ENCODE assay signal across 24 cellular contexts in genomic region chr2:226295123-226295522, GRCh38.
"Had no signal": no experiment of that assay in that cellular context is flagged by ENCODE, and none has a peak within 500 bp of the region (broad histone marks: within the 10 kb centered on the region; RNA-seq: fewer than 3 reads in every experiment).

No MANE protein-coding gene starts in this region.

- H3K9ac ChIP-seq: neural progenitor cell had no signal

- H3K4me3 ChIP-seq: esophagus muscularis mucosa, hepatocyte, left ventricle myocardium inferior, lower lobe of right lung, neural progenitor cell, psoas muscle, testis, transverse colon had no signal

- H3K27me3 Mint-ChIP-seq: natural killer cell treated with Interleukin-12 subunit alpha and Interleukin-12 subunit beta and Interleukin-15 and Interleukin-18, amount 100 ng/mL, for 72 hours; stimulated activated naive B cell treated with anti-CD40 and anti-IgM and Interleukin-4, amounts not matched to agents 10 μg/mL and 1 μg/mL and 100 μg/mL, for 72 hours; stimulated activated naive CD8-positive, alpha-beta T cell treated with anti-CD3 and anti-CD28 coated beads, Interleukin-15, amount 100 ng/mL, for 72 hours had no signal

- H3K9me3 ChIP-seq: testis had no signal

- H3K4me1 Mint-ChIP-seq: memory B cell; stimulated activated naive B cell treated with anti-CD40 and anti-IgM and Interleukin-4, amounts not matched to agents 10 μg/mL and 1 μg/mL and 100 μg/mL, for 72 hours; stimulated activated naive CD8-positive, alpha-beta T cell treated with anti-CD3 and anti-CD28 coated beads, Interleukin-15, amount 100 ng/mL, for 72 hours had no signal

- H3K27me3 ChIP-seq: esophagus muscularis mucosa, hepatocyte, neural progenitor cell, testis, transverse colon had no signal

- H3K36me3 ChIP-seq: esophagus muscularis mucosa, left ventricle myocardium inferior, lower lobe of right lung, neural progenitor cell, transverse colon had no signal

- H3K36me3 Mint-ChIP-seq: memory B cell; natural killer cell treated with Interleukin-12 subunit alpha and Interleukin-12 subunit beta and Interleukin-15 and Interleukin-18, amount 100 ng/mL, for 72 hours; neural progenitor cell had no signal

- H3K79me2 ChIP-seq: hepatocyte had no signal

- ATAC-seq: effector memory CD8-positive, alpha-beta T cell; left cardiac atrium; lower lobe of right lung; natural killer cell treated with Interleukin-12 subunit alpha and Interleukin-12 subunit beta and Interleukin-15 and Interleukin-18, amount 100 ng/mL, for 72 hours; psoas muscle; sciatic nerve; stimulated activated naive B cell treated with anti-CD40 and anti-IgM and Interleukin-4, amounts not matched to agents 10 μg/mL and 1 μg/mL and 100 μg/mL, for 72 hours; stimulated activated naive CD8-positive, alpha-beta T cell treated with anti-CD3 and anti-CD28 coated beads, Interleukin-15, amount 100 ng/mL, for 72 hours had no signal

- H3K27ac Mint-ChIP-seq: dendritic cell treated with granulocyte-macrophage colony-stimulating factor and Interleukin-4, amounts not matched to agents 40 ng/mL and 50 ng/mL, for 4 days; effector memory CD8-positive, alpha-beta T cell; memory B cell; natural killer cell treated with Interleukin-12 subunit alpha and Interleukin-12 subunit beta and Interleukin-15 and Interleukin-18, amount 100 ng/mL, for 72 hours; neural progenitor cell; stimulated activated naive B cell treated with anti-CD40 and anti-IgM and Interleukin-4, amounts not matched to agents 10 μg/mL and 1 μg/mL and 100 μg/mL, for 72 hours; stimulated activated naive CD8-positive, alpha-beta T cell treated with anti-CD3 and anti-CD28 coated beads, Interleukin-15, amount 100 ng/mL, for 72 hours had no signal

- H3K4me1 ChIP-seq: left ventricle myocardium inferior, lower lobe of right lung, neural progenitor cell, psoas muscle, testis, transverse colon had no signal

- H3K4me2 ChIP-seq: hepatocyte, neural progenitor cell had no signal

- H2AFZ ChIP-seq: hepatocyte, neural progenitor cell had no signal

- FAIRE-seq: colon, kidney had no signal

- DNase-seq: effector memory CD8-positive, alpha-beta T cell; foreskin melanocyte; head of caudate nucleus; kidney; left cardiac atrium; left ventricle myocardium inferior; lower lobe of right lung; midbrain; psoas muscle; stimulated activated CD4-positive, alpha-beta T cell treated with anti-CD3 and anti-CD28 coated beads, Interleukin-2, amount 100 ng/mL, for 24 hours; stimulated activated CD4-positive, alpha-beta T cell treated with anti-CD3 and anti-CD28 coated beads, Interleukin-4, amount 100 ng/mL, for 4 hours; stimulated activated naive B cell treated with anti-CD40 and anti-IgM and Interleukin-4, amounts not matched to agents 10 μg/mL and 1 μg/mL and 100 μg/mL, for 72 hours; stimulated activated naive CD8-positive, alpha-beta T cell treated with anti-CD3 and anti-CD28 coated beads, Interleukin-15, amount 100 ng/mL, for 72 hours; testis; transverse colon had no signal

- H3K27ac ChIP-seq: epithelial cell of prostate, esophagus muscularis mucosa, hepatocyte, left ventricle myocardium inferior, lower lobe of right lung, neural progenitor cell, psoas muscle, testis, transverse colon had no signal

- H3K4me3 Mint-ChIP-seq: dendritic cell treated with granulocyte-macrophage colony-stimulating factor and Interleukin-4, amounts not matched to agents 40 ng/mL and 50 ng/mL, for 4 days; effector memory CD8-positive, alpha-beta T cell; memory B cell; natural killer cell treated with Interleukin-12 subunit alpha and Interleukin-12 subunit beta and Interleukin-15 and Interleukin-18, amount 100 ng/mL, for 72 hours; neural progenitor cell; stimulated activated naive B cell treated with anti-CD40 and anti-IgM and Interleukin-4, amounts not matched to agents 10 μg/mL and 1 μg/mL and 100 μg/mL, for 72 hours; stimulated activated naive CD8-positive, alpha-beta T cell treated with anti-CD3 and anti-CD28 coated beads, Interleukin-15, amount 100 ng/mL, for 72 hours had no signal
